8 cellular contexts compared by ENCODE assay signal in genomic region chr13:113490496-113491417, GRCh38. TPM values are rescaled to one million over a fixed set of nuclear protein-coding genes. Genes with fewer than 3 reads are reported as not detected.
A peak's percentile ranks its signal among the peaks of the same experiment; 100 is the strongest.
DNase-seq lines count a peak whose midpoint lies in the region; ATAC-seq and TF ChIP-seq lines count a peak whose summit lies in the region.

DCUN1D2 (minus strand) TSS chr13:113490711; CDS start chr13:113490669, 42 bp downstream.

- no peaks in the 10 kb centered on the region for H3K36me3 ChIP-seq in neural cell (ENCODE audit: insufficient read depth, low read length)

- no peaks in the 10 kb centered on the region for H3K9me3 ChIP-seq in neural cell (ENCODE audit: low read length)

- H3K9me3 Mint-ChIP-seq in IgD-negative memory B cell = no peaks in the 10 kb centered on the region
- H3K9me3 Mint-ChIP-seq in activated T-helper 2 cell treated with anti-CD3 and anti-CD28 coated beads, Interferon-gamma antibody, Interleukin-2, Interleukin-4, amounts not matched to agents 10 μg/mL and 5 μg/mL and 100 μg/mL, durations not matched to agents 14 hours and 24 hours and 36 hours = no peaks in the 10 kb centered on the region
- H3K9me3 Mint-ChIP-seq in stimulated activated naive CD8-positive, alpha-beta T cell treated with anti-CD3 and anti-CD28 coated beads, Interleukin-15, amount 100 ng/mL, for 72 hours = no peaks in the 10 kb centered on the region

- peak within 1 kb of the TSS; percentile 69 for H2AFZ ChIP-seq in neural cell (ENCODE audit: low read depth, low read length)

- peak within 1 kb of the TSS; percentile 74 for H3K4me2 ChIP-seq in neural cell (ENCODE audit: low read length)

- peaks cover 35 to 48% (median 43%) of the 10 kb centered on the region in 3 donors for H3K4me1 Mint-ChIP-seq in IgD-negative memory B cell
- peaks cover 50% of the 10 kb centered on the region for H3K4me1 Mint-ChIP-seq in activated T-helper 2 cell treated with anti-CD3 and anti-CD28 coated beads, Interferon-gamma antibody, Interleukin-2, Interleukin-4, amounts not matched to agents 10 μg/mL and 5 μg/mL and 100 μg/mL, durations not matched to agents 14 hours and 24 hours and 36 hours (ENCODE audit: low read depth)
- peaks cover 72% of the 10 kb centered on the region for H3K4me1 Mint-ChIP-seq in stimulated activated naive CD8-positive, alpha-beta T cell treated with anti-CD3 and anti-CD28 coated beads, Interleukin-15, amount 100 ng/mL, for 72 hours

- DNase-seq in DMS79 (lab: John Stamatoyannopoulos, UW) = peak; percentile 82
- DNase-seq in RWPE1 (ENCODE audit: low spot score) = peak; percentile 94
- DNase-seq in activated T-helper 2 cell treated with anti-CD3 and anti-CD28 coated beads, Interferon-gamma antibody, Interleukin-2, Interleukin-4, amounts not matched to agents 10 μg/mL and 5 μg/mL and 100 μg/mL, durations not matched to agents 14 hours and 24 hours and 36 hours (ENCODE audit: low spot score) = peak; percentile 78
- peak; percentile 96 for DNase-seq in fibroblast of the aortic adventitia (ENCODE audit: low read depth)
- peak; percentile 78 to 84 for DNase-seq in stimulated activated naive CD8-positive, alpha-beta T cell treated with anti-CD3 and anti-CD28 coated beads, Interleukin-15, amount 100 ng/mL, for 72 hours

- no peak for TF ChIP-seq RAD21 in neural cell (conservative IDR thresholded peaks at IDR 0.05)

- CTCF ChIA-PET in RWPE1 (lab: Yijun Ruan, JAX) = no interaction called here

- H3K79me2 ChIP-seq in neural cell (replicated peaks; ENCODE audit: insufficient read depth, low read length) = peaks cover 61% of the 10 kb centered on the region

- H4K20me1 ChIP-seq in neural cell (ENCODE audit: insufficient read depth) = no peaks in the 10 kb centered on the region

- ATAC-seq in GM21576 (IDR thresholded peaks at IDR 0.05; ENCODE audit: unreplicated experiment) = peak; percentile 69
- ATAC-seq in stimulated activated naive CD8-positive, alpha-beta T cell treated with anti-CD3 and anti-CD28 coated beads, Interleukin-15, amount 100 ng/mL, for 72 hours = peak; percentile 77

- peak within 1 kb of the TSS; percentile 88 to 98 (median 92) for H3K4me3 Mint-ChIP-seq in IgD-negative memory B cell
- peak within 1 kb of the TSS; percentile 93 for H3K4me3 Mint-ChIP-seq in activated T-helper 2 cell treated with anti-CD3 and anti-CD28 coated beads, Interferon-gamma antibody, Interleukin-2, Interleukin-4, amounts not matched to agents 10 μg/mL and 5 μg/mL and 100 μg/mL, durations not matched to agents 14 hours and 24 hours and 36 hours (ENCODE audit: low read depth)
- peak within 1 kb of the TSS; percentile 91 to 94 for H3K4me3 Mint-ChIP-seq in stimulated activated naive CD8-positive, alpha-beta T cell treated with anti-CD3 and anti-CD28 coated beads, Interleukin-15, amount 100 ng/mL, for 72 hours

- POLR2A ChIA-PET in RWPE1 (lab: Yijun Ruan, JAX; ENCODE audit: low non-redundant PET) = interaction anchor here (0.6 kb wide), 1 partner anchor 13 kb away, joined by 3 read pairs; no protein-coding TSS in a partner anchor

- peaks cover 8% of the 10 kb centered on the region for H3F3A ChIP-seq in neural cell (ENCODE audit: insufficient read depth, low read length, poor library complexity, severe bottlenecking)

- H3K9me2 ChIP-seq in neural cell (ENCODE audit: insufficient read depth, low read length) = no peaks in the 10 kb centered on the region

- peaks cover 7% of the 10 kb centered on the region for H3K36me3 Mint-ChIP-seq in IgD-negative memory B cell
- peaks cover 24% of the 10 kb centered on the region for H3K36me3 Mint-ChIP-seq in activated T-helper 2 cell treated with anti-CD3 and anti-CD28 coated beads, Interferon-gamma antibody, Interleukin-2, Interleukin-4, amounts not matched to agents 10 μg/mL and 5 μg/mL and 100 μg/mL, durations not matched to agents 14 hours and 24 hours and 36 hours (ENCODE audit: low read depth)

- peak within 1 kb of the TSS; percentile 88 for H3K9ac ChIP-seq in neural cell (ENCODE audit: low read length)

- peak within 1 kb of the TSS; percentile 85 for H3K4me3 ChIP-seq in fibroblast of the aortic adventitia (ENCODE audit: low read depth, low read length)
- H3K4me3 ChIP-seq in neural cell (ENCODE audit: low read length) = peak within 1 kb of the TSS; percentile 90

- TF ChIP-seq EP300 in neural cell (conservative IDR thresholded peaks at IDR 0.05; ENCODE audit: poor library complexity, severe bottlenecking) = peak; percentile 55

- H3K27ac ChIP-seq in RWPE1 = peak within 1 kb of the TSS; percentile 90
- H3K27ac ChIP-seq in neural cell (ENCODE audit: low read length) = peak within 1 kb of the TSS; percentile 82

- no peak for TF ChIP-seq CTCF in RWPE1 (conservative IDR thresholded peaks at IDR 0.05; ENCODE audit: low read depth)
- no peak for TF ChIP-seq CTCF in fibroblast of the aortic adventitia (IDR thresholded peaks at IDR 0.05; ENCODE audit: insufficient read depth, low read length)
- no peak for TF ChIP-seq CTCF in neural cell (IDR thresholded peaks at IDR 0.05; ENCODE audit: poor library complexity, severe bottlenecking)

- H3K27ac Mint-ChIP-seq in IgD-negative memory B cell = peak within 1 kb of the TSS; percentile 52 to 79 (median 67)
- peak within 1 kb of the TSS; percentile 79 for H3K27ac Mint-ChIP-seq in activated T-helper 2 cell treated with anti-CD3 and anti-CD28 coated beads, Interferon-gamma antibody, Interleukin-2, Interleukin-4, amounts not matched to agents 10 μg/mL and 5 μg/mL and 100 μg/mL, durations not matched to agents 14 hours and 24 hours and 36 hours
- peak within 1 kb of the TSS; percentile 94 for H3K27ac Mint-ChIP-seq in stimulated activated naive CD8-positive, alpha-beta T cell treated with anti-CD3 and anti-CD28 coated beads, Interleukin-15, amount 100 ng/mL, for 72 hours

- no peaks in the 10 kb centered on the region for H3K27me3 Mint-ChIP-seq in IgD-negative memory B cell
- no peaks in the 10 kb centered on the region for H3K27me3 Mint-ChIP-seq in activated T-helper 2 cell treated with anti-CD3 and anti-CD28 coated beads, Interferon-gamma antibody, Interleukin-2, Interleukin-4, amounts not matched to agents 10 μg/mL and 5 μg/mL and 100 μg/mL, durations not matched to agents 14 hours and 24 hours and 36 hours (ENCODE audit: low read depth)
- H3K27me3 Mint-ChIP-seq in stimulated activated naive CD8-positive, alpha-beta T cell treated with anti-CD3 and anti-CD28 coated beads, Interleukin-15, amount 100 ng/mL, for 72 hours = no peaks in the 10 kb centered on the region

- intact Hi-C loops in activated T-helper 2 cell treated with anti-CD3 and anti-CD28 coated beads, Interferon-gamma antibody, Interleukin-2, Interleukin-4, amounts not matched to agents 10 μg/mL and 5 μg/mL and 100 μg/mL, durations not matched to agents 14 hours and 24 hours and 36 hours (cut with micrococcal nuclease) = loop anchor here (2.0 kb wide), 2 partner anchors 94 to 194 kb away; partner anchors contain the start of genes LAMP1 and TFDP1

- no peaks in the 10 kb centered on the region for H3K27me3 ChIP-seq in neural cell (ENCODE audit: insufficient read depth, low read depth, low read length)

TF ChIP-seq in neural cell, 6 proteins besides CTCF, POLR2A, EP300 and RAD21:
- TF ChIP-seq POLR2AphosphoS5 (IDR thresholded peaks at IDR 0.05) (peak; percentile 61), SMC3 (conservative IDR thresholded peaks at IDR 0.05; ENCODE audit: poor library complexity) (no peak), EZH2 (IDR thresholded peaks at IDR 0.05; ENCODE audit: borderline replicate concordance, insufficient read depth, low read length, poor library complexity, severe bottlenecking) (no peak), REST (IDR thresholded peaks at IDR 0.05; ENCODE audit: borderline replicate concordance) (no peak), TAF1 (IDR thresholded peaks at IDR 0.05; ENCODE audit: low read depth) (no peak), MXI1 (conservative IDR thresholded peaks at IDR 0.05; ENCODE audit: poor library complexity, severe bottlenecking) (peak; percentile 59)

RNA-seq across cellular contexts. Expression of gene DCUN1D2, which starts in this region (rescaled TPM):
- 10.2 TPM for polyA plus RNA-seq in IgD-negative memory B cell
- total RNA-seq in activated T-helper 2 cell treated with anti-CD3 and anti-CD28 coated beads, Interferon-gamma antibody, Interleukin-2, Interleukin-4, amounts not matched to agents 10 μg/mL and 5 μg/mL and 100 μg/mL, durations not matched to agents 14 hours and 24 hours and 36 hours = 22.2 and 25.5 TPM in 2 replicates
- 8.3 and 9.8 TPM in 2 replicates for total RNA-seq in fibroblast of the aortic adventitia (ENCODE audit: low replicate concordance)
- 44.1 and 55.9 TPM in 2 replicates for polyA plus RNA-seq in neural cell
- 33.1 and 41.2 TPM in 2 replicates for polyA minus RNA-seq in neural cell

Comparison
In these comparisons a context has a peak if more than half of its experiments do, and no peak if none do; other contexts are left out.
1. Peak in every context shown above with its lines: DNase-seq, ATAC-seq, H3K4me3 ChIP-seq and H3K27ac ChIP-seq.